9 cellular contexts compared by ENCODE assay signal in the genomic region with DNA sequence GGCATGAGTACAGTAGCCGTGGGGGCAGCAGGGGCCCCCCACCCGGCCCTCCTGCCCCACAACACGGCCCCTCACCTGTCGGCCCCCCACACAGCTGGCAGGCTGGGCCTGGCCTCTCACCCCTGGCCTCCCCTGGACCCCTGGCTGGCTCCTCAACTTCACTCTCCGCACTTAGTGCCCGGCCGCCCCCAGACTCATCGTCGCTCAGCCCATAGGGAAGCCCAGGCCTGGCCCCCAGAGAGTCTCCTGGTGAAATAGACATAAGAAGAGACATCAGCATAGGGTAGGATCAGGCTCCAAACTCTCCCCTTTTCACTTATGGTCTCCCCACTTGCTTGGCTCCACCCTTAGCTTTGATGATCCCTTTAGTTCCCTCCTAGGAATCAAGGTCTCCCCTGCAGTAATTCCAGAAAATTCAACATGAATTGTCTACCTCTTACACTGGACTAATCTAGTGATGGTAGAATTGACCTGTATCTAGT. TPM values are rescaled to one million over a fixed set of nuclear protein-coding genes. Genes with fewer than 3 reads are reported as not detected.
DNase-seq lines count a peak whose midpoint lies in the region; ATAC-seq and TF ChIP-seq lines count a peak whose summit lies in the region.
"Had no signal": no experiment of that assay in that cellular context is flagged by ENCODE, and none has a peak within 500 bp of the region (broad histone marks: within the 10 kb centered on the region; RNA-seq: fewer than 3 reads in every experiment).

No MANE protein-coding gene starts in this region.

- peak overlapping the region; percentile 93 for H3K27ac Mint-ChIP-seq in activated naive CD4-positive, alpha-beta T cell treated with anti-CD3 and anti-CD28 coated beads, Interleukin-2, amount 10 ng/mL, durations not matched to agents 7 days and 5 days
- H3K27ac Mint-ChIP-seq in activated T-helper 17 cell treated with anti-CD3 and anti-CD28 coated beads, Interleukin-2, amount 50 U/mL, for 72 hours = peak overlapping the region; percentile 95
- H3K27ac Mint-ChIP-seq in immature natural killer cell = peak overlapping the region; percentile 85 to 95 (median 91)

- peaks cover 56% of the 10 kb centered on the region for H3K36me3 Mint-ChIP-seq in activated naive CD4-positive, alpha-beta T cell treated with anti-CD3 and anti-CD28 coated beads, Interleukin-2, amount 10 ng/mL, durations not matched to agents 7 days and 5 days
- H3K36me3 Mint-ChIP-seq in activated T-helper 17 cell treated with anti-CD3 and anti-CD28 coated beads, Interleukin-2, amount 50 U/mL, for 72 hours (ENCODE audit: low read depth) = peaks cover 100% of the 10 kb centered on the region
- peaks cover 6 to 34% (median 12%) of the 10 kb centered on the region in 3 donors for H3K36me3 Mint-ChIP-seq in immature natural killer cell

- H3K36me3 ChIP-seq in stomach = peaks cover 55 to 76% (median 73%) of the 10 kb centered on the region in 4 donors

- DNase-seq in activated naive CD4-positive, alpha-beta T cell treated with anti-CD3 and anti-CD28 coated beads, Interleukin-2, amount 10 ng/mL, durations not matched to agents 7 days and 5 days = no peak
- no peak for DNase-seq in activated naive CD4-positive, alpha-beta T cell treated with Interleukin-2 at 50 U/mL for 16 hours
- no peak for DNase-seq in immature natural killer cell
- no peak for DNase-seq in stomach
- DNase-seq in left lobe of liver (ENCODE audit: low spot score) = no peak
- DNase-seq in activated CD4-positive, CD25-positive, alpha-beta regulatory T cell (lab: John Stamatoyannopoulos, UW) = no peak
- no peak for DNase-seq in hepatic stellate cell (ENCODE audit: low spot score)
- DNase-seq: NCI-H1105 treated with DMSO at 0.1 percent for 48 hours had no signal

- TF ChIP-seq CTCF in stomach (IDR thresholded peaks at IDR 0.05) = no peak

- peak overlapping the region in 2 of 4 donors; percentile 71 to 76 for H3K4me3 ChIP-seq in stomach

- H3K9me3 Mint-ChIP-seq in activated naive CD4-positive, alpha-beta T cell treated with anti-CD3 and anti-CD28 coated beads, Interleukin-2, amount 10 ng/mL, durations not matched to agents 7 days and 5 days = no peaks in the 10 kb centered on the region
- no peaks in the 10 kb centered on the region for H3K9me3 Mint-ChIP-seq in activated T-helper 17 cell treated with anti-CD3 and anti-CD28 coated beads, Interleukin-2, amount 50 U/mL, for 72 hours
- no peaks in the 10 kb centered on the region for H3K9me3 Mint-ChIP-seq in immature natural killer cell

- CTCF ChIA-PET in activated naive CD4-positive, alpha-beta T cell treated with anti-CD3 and anti-CD28 coated beads, Interleukin-2, amount 10 ng/mL, durations not matched to agents 7 days and 5 days (lab: Charles Lee) = interaction anchor here (1.3 kb wide), 1 partner anchor 304 kb away, joined by 7 read pairs; no protein-coding TSS in a partner anchor

- peaks cover 23 to 46% (median 41%) of the 10 kb centered on the region in 4 donors for H3K4me1 ChIP-seq in stomach

- intact Hi-C loops in stomach (cut with DNase I; ENCODE audit: low total_unique reads) = no loop called here

- no peak for ATAC-seq in activated T-helper 17 cell treated with anti-CD3 and anti-CD28 coated beads, Interleukin-2, amount 50 U/mL, for 72 hours (replicated peaks)
- no peak for ATAC-seq in left lobe of liver

- no peaks in the 10 kb centered on the region for H3K27me3 Mint-ChIP-seq in activated naive CD4-positive, alpha-beta T cell treated with anti-CD3 and anti-CD28 coated beads, Interleukin-2, amount 10 ng/mL, durations not matched to agents 7 days and 5 days
- no peaks in the 10 kb centered on the region for H3K27me3 Mint-ChIP-seq in activated T-helper 17 cell treated with anti-CD3 and anti-CD28 coated beads, Interleukin-2, amount 50 U/mL, for 72 hours
- peaks cover 0 to 13% (median 4%) of the 10 kb centered on the region in 3 donors for H3K27me3 Mint-ChIP-seq in immature natural killer cell (ENCODE audit: low read depth in 3 of 3)

- H3K27me3 ChIP-seq in stomach = no peaks in the 10 kb centered on the region

- H3K9me3 ChIP-seq in stomach = no peaks in the 10 kb centered on the region

- peak overlapping the region; percentile 86 for H3K4me3 Mint-ChIP-seq in activated naive CD4-positive, alpha-beta T cell treated with anti-CD3 and anti-CD28 coated beads, Interleukin-2, amount 10 ng/mL, durations not matched to agents 7 days and 5 days
- peak overlapping the region; percentile 94 for H3K4me3 Mint-ChIP-seq in activated T-helper 17 cell treated with anti-CD3 and anti-CD28 coated beads, Interleukin-2, amount 50 U/mL, for 72 hours
- peak overlapping the region; percentile 85 to 92 (median 89) for H3K4me3 Mint-ChIP-seq in immature natural killer cell

- TF ChIP-seq EP300 in stomach (IDR thresholded peaks at IDR 0.05) = no peak

- H3K4me1 Mint-ChIP-seq in activated naive CD4-positive, alpha-beta T cell treated with anti-CD3 and anti-CD28 coated beads, Interleukin-2, amount 10 ng/mL, durations not matched to agents 7 days and 5 days = peaks cover 38% of the 10 kb centered on the region
- peaks cover 11% of the 10 kb centered on the region for H3K4me1 Mint-ChIP-seq in activated T-helper 17 cell treated with anti-CD3 and anti-CD28 coated beads, Interleukin-2, amount 50 U/mL, for 72 hours
- peaks cover 23 to 24% of the 10 kb centered on the region in 2 donors for H3K4me1 Mint-ChIP-seq in immature natural killer cell

- WGBS in stomach, 5 donors = 78 to 84% (median 81%) methylated on average over 7 to 9 of the region's 9 CpGs

- peak overlapping the region in 4 of 5 donors; percentile 91 to 99 (median 94) for H3K27ac ChIP-seq in stomach

- TF ChIP-seq POLR2A in stomach (IDR thresholded peaks at IDR 0.05) = no peak

RNA-seq across cellular contexts. Expression of gene ZNF513, which starts 1.7 kb away (rescaled TPM):
- total RNA-seq in activated T-helper 17 cell treated with anti-CD3 and anti-CD28 coated beads, Interleukin-2, amount 50 U/mL, for 72 hours = 10 to 100 TPM; 10.8 to 16.2 TPM
- 1 to 10 TPM; 2.2 to 6.3 (median 2.7) TPM for polyA plus RNA-seq in immature natural killer cell
- 10 to 100 TPM; 10.3 to 58.9 (median 19.1) TPM for total RNA-seq in stomach
- polyA plus RNA-seq in stomach = 10 to 100 TPM; 12.4 to 23.6 (median 15.4) TPM
- total RNA-seq in left lobe of liver = 10.5 TPM

RNA-seq across cellular contexts. Expression of gene SNX17, which starts 8.4 kb away (rescaled TPM):
- 10 to 100 TPM; 59.0 to 90.4 TPM for total RNA-seq in activated T-helper 17 cell treated with anti-CD3 and anti-CD28 coated beads, Interleukin-2, amount 50 U/mL, for 72 hours
- polyA plus RNA-seq in immature natural killer cell (100 to 1,000 TPM; 236 to 321 (median 261) TPM), stomach (10 to 100 TPM; 58.3 to 70.2 (median 68.9) TPM)
- total RNA-seq in stomach (10 to 100 TPM; 28.6 to 70.4 (median 67.2) TPM), left lobe of liver (56.1 TPM)

RNA-seq across cellular contexts. Expression of gene EIF2B4, which starts 8.7 kb away (rescaled TPM):
- 10 to 100 TPM; 34.7 to 42.9 TPM for total RNA-seq in activated T-helper 17 cell treated with anti-CD3 and anti-CD28 coated beads, Interleukin-2, amount 50 U/mL, for 72 hours
- polyA plus RNA-seq in immature natural killer cell = 10 to 100 TPM; 21.3 to 33.1 (median 24.7) TPM
- total RNA-seq in stomach = 10 to 100 TPM; 16.2 to 42.2 (median 27.2) TPM
- polyA plus RNA-seq in stomach = 10 to 100 TPM; 42.0 to 63.9 (median 51.1) TPM
- 17.4 TPM for total RNA-seq in left lobe of liver

RNA-seq across cellular contexts. Expression of gene GTF3C2, which starts 22.3 kb away (rescaled TPM):
- 10 to 100 TPM; 67.2 to 85.8 TPM for total RNA-seq in activated T-helper 17 cell treated with anti-CD3 and anti-CD28 coated beads, Interleukin-2, amount 50 U/mL, for 72 hours
- polyA plus RNA-seq in immature natural killer cell = 10 to 100 TPM; 22.1 to 43.7 (median 34.7) TPM
- 100 to 1,000 TPM in 1 of 5 donors, 10 to 100 TPM in 4; 25.7 to 125 (median 62.6) TPM for total RNA-seq in stomach
- polyA plus RNA-seq in stomach = 10 to 100 TPM; 18.8 to 37.1 (median 28.3) TPM
- total RNA-seq in left lobe of liver = 19.2 TPM

RNA-seq across cellular contexts. Expression of gene PPM1G, which starts 30.5 kb away (rescaled TPM):
- total RNA-seq in activated T-helper 17 cell treated with anti-CD3 and anti-CD28 coated beads, Interleukin-2, amount 50 U/mL, for 72 hours = 100 to 1,000 TPM in 1 of 2 donors, 10 to 100 TPM in 1; 67.0 to 158 TPM
- polyA plus RNA-seq in immature natural killer cell = 100 to 1,000 TPM in 2 of 3 donors, 10 to 100 TPM in 1; 71.3 to 116 (median 104) TPM
- 10 to 100 TPM; 10.5 to 44.6 (median 42.9) TPM for total RNA-seq in stomach
- 10 to 100 TPM; 40.0 to 49.8 (median 47.2) TPM for polyA plus RNA-seq in stomach
- total RNA-seq in left lobe of liver = 23.3 TPM
